ENCODE assay signal across 8 cellular contexts in the genomic region with DNA sequence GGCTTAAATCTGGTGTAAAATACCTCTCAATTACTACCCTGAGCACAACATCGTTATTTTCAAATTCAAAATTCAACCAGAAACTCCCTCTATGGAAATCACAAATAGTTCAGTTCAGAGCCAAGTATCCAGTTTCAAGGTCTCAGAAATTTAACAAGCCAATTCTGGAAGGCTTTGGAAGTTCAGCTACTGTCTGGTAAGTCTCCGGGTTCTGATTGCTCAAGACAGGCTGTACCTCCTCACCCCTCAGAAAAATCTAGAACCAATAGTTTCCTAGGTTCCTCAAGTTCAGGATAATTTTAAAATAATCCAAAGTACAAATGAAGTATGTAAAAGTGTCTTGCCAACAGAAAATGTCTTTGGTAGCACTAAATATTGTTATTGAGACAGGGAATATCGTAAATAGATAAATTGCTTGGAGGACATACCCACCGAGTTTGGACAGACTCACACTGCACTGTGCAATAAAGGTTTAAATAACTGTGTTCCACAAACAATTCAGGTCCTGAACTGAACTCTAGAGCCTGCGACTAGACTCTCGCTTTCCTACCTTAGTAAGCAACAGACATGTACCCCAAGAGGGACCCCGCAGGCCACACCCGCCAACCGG. TPM values are rescaled to one million over a fixed set of nuclear protein-coding genes. Genes with fewer than 3 reads are reported as not detected.
DNase-seq lines count a peak whose midpoint lies in the region; ATAC-seq and TF ChIP-seq lines count a peak whose summit lies in the region.

No MANE protein-coding gene starts in this region.

- ATAC-seq in HG03460 (IDR thresholded peaks at IDR 0.05; ENCODE audit: unreplicated experiment): no peak
- ATAC-seq in GM21526 (IDR thresholded peaks at IDR 0.05; ENCODE audit: low FRiP score, unreplicated experiment): no peak

- no peaks in the 10 kb centered on the region for H3K9me3 ChIP-seq in osteoblast (ENCODE audit: low read depth, low read length)

- H3K27me3 ChIP-seq in GM06990 (replicated peaks; ENCODE audit: control insufficient read depth, insufficient read depth, low read length) (no peaks in the 10 kb centered on the region), osteoblast (ENCODE audit: insufficient read depth, low read length) (peaks cover 9% of the 10 kb centered on the region)

- H3K27ac ChIP-seq in osteoblast (ENCODE audit: low read depth, low read length): peak overlapping the region; percentile 90

- peaks cover 18% of the 10 kb centered on the region for H3K4me1 ChIP-seq in osteoblast (ENCODE audit: insufficient read depth, low read length)

- peak overlapping the region; percentile 99 for H2AFZ ChIP-seq in osteoblast (ENCODE audit: low read length)

- H3K4me2 ChIP-seq in osteoblast (ENCODE audit: insufficient read depth, low read length): peak overlapping the region; percentile 97

- H3K79me2 ChIP-seq in osteoblast (ENCODE audit: insufficient read depth, low read length): peaks cover 56% of the 10 kb centered on the region

- H3K36me3 ChIP-seq in GM06990 (ENCODE audit: control insufficient read depth, insufficient read depth, low read length) (no peaks in the 10 kb centered on the region), osteoblast (ENCODE audit: insufficient read depth, low read length) (no peaks in the 10 kb centered on the region)

- no peak for DNase-seq in GM06990 (ENCODE audit: extremely low read depth, insufficient read length)
- peak; percentile 60 for DNase-seq in OCI-M1 (lab: John Stamatoyannopoulos, UW)
- DNase-seq in epithelial cell of esophagus (ENCODE audit: low read depth): peak; percentile 13
- peak; percentile 61 for DNase-seq in osteoblast (ENCODE audit: insufficient read length, low spot score, missing footprints)
- no peak for DNase-seq in stimulated activated CD4-positive, alpha-beta T cell treated with anti-CD3 and anti-CD28 coated beads, Interleukin-1b, Interleukin-23, amount 100 ng/mL, for 48 hours
- DNase-seq in amniotic stem cell (lab: John Stamatoyannopoulos, UW): no peak

- TF ChIP-seq CTCF in GM06990 (IDR thresholded peaks at IDR 0.05; ENCODE audit: insufficient read depth, low read length, poor library complexity, severe bottlenecking) (no peak), epithelial cell of esophagus (IDR thresholded peaks at IDR 0.05; ENCODE audit: insufficient read depth, low read depth, low read length, missing control alignments) (no peak), osteoblast (IDR thresholded peaks at IDR 0.05; ENCODE audit: extremely low read depth, low read depth, low read length) (no peak)

- H3K4me3 ChIP-seq in GM06990 (replicated peaks; ENCODE audit: low read depth, low read length) (peak overlapping the region; percentile 81), epithelial cell of esophagus (ENCODE audit: low read length) (peak overlapping the region; percentile 78), osteoblast (ENCODE audit: insufficient read depth, low read length) (peak overlapping the region; percentile 98)

- H4K20me1 ChIP-seq in osteoblast (ENCODE audit: insufficient read depth, low read length): peaks cover 9% of the 10 kb centered on the region

RNA-seq across cellular contexts. Expression of a gene that starts 0.7 kb away (rescaled TPM):
- total RNA-seq in osteoblast: 59.0 and 62.5 TPM in 2 replicates

RNA-seq across cellular contexts. Expression of a gene that starts 35.7 kb away (rescaled TPM):
- total RNA-seq in osteoblast: 11.9 and 19.2 TPM in 2 replicates

Comparison
In these comparisons a context has a peak if more than half of its experiments do, and no peak if none do; other contexts are left out.
1. DNase-seq: peak in OCI-M1 (single experiment), epithelial cell of esophagus (single experiment) and osteoblast (single experiment); none in GM06990 (single experiment), stimulated activated CD4-positive, alpha-beta T cell treated with anti-CD3 and anti-CD28 coated beads, Interleukin-1b, Interleukin-23, amount 100 ng/mL, for 48 hours (single experiment) and amniotic stem cell (single experiment).
2. Peak in every context shown above with its lines, with median percentiles within 50 percentile points of each other: H3K4me3 ChIP-seq.